13 cellular contexts compared by ENCODE assay signal in genomic region chr3:156630081-156630772, GRCh38. TPM values are rescaled to one million over a fixed set of nuclear protein-coding genes. Genes with fewer than 3 reads are reported as not detected.
DNase-seq lines count a peak whose midpoint lies in the region; ATAC-seq and TF ChIP-seq lines count a peak whose summit lies in the region.
"Had no signal": no experiment of that assay in that cellular context is flagged by ENCODE, and none has a peak within 500 bp of the region (broad histone marks: within the 10 kb centered on the region; RNA-seq: fewer than 3 reads in every experiment).

No MANE protein-coding gene starts in this region.

- no peaks in the 10 kb centered on the region for H3K27me3 ChIP-seq in skeletal muscle satellite cell (ENCODE audit: control insufficient read depth, insufficient read depth, low read length)

- H3K36me3 ChIP-seq in skeletal muscle satellite cell (ENCODE audit: insufficient read depth, low read length): no peaks in the 10 kb centered on the region
- H3K36me3 ChIP-seq: thoracic aorta had no signal

- peaks cover 37% of the 10 kb centered on the region for H3K4me1 Mint-ChIP-seq in HFFc6 (ENCODE audit: low read depth)
- H3K4me1 Mint-ChIP-seq: central memory CD8-positive, alpha-beta T cell had no signal

- H3K9me3 ChIP-seq in skeletal muscle satellite cell (replicated peaks; ENCODE audit: low read length): no peaks in the 10 kb centered on the region
- H3K9me3 ChIP-seq: thoracic aorta had no signal

- peak overlapping the region; percentile 35 for H3K9ac ChIP-seq in skeletal muscle satellite cell (ENCODE audit: low read depth, low read length)

- peak overlapping the region; percentile 65 for H3K4me2 ChIP-seq in skeletal muscle satellite cell (ENCODE audit: low read length)

- H3K4me3 Mint-ChIP-seq in HFFc6: no peak overlapping the region
- H3K4me3 Mint-ChIP-seq: activated T-cell treated with anti-CD3 and anti-CD28 coated beads, Interleukin-2, amount 50 U/mL, for 4 hours; central memory CD8-positive, alpha-beta T cell had no signal

- H3K4me3 ChIP-seq in choroid plexus epithelial cell (ENCODE audit: low read depth, low read length): no peak overlapping the region
- peak overlapping the region; percentile 15 for H3K4me3 ChIP-seq in skeletal muscle satellite cell (ENCODE audit: low read length)
- H3K4me3 ChIP-seq: thoracic aorta had no signal

- H3K27ac Mint-ChIP-seq in HFFc6: no peak overlapping the region; the same call in 1 of the 2 replicates

- TF ChIP-seq CTCF in HFFc6 (IDR thresholded peaks at IDR 0.05) (no peak), choroid plexus epithelial cell (conservative IDR thresholded peaks at IDR 0.05; ENCODE audit: low read depth, low read length) (no peak)

- H3K9me3 Mint-ChIP-seq in HFFc6: no peaks in the 10 kb centered on the region
- H3K9me3 Mint-ChIP-seq: activated T-cell treated with anti-CD3 and anti-CD28 coated beads, Interleukin-2, amount 50 U/mL, for 4 hours; central memory CD8-positive, alpha-beta T cell had no signal

- H3K36me3 Mint-ChIP-seq in HFFc6 (ENCODE audit: low read depth): no peaks in the 10 kb centered on the region

- no peak for ATAC-seq in GM18861 (IDR thresholded peaks at IDR 0.05; ENCODE audit: unreplicated experiment)
- ATAC-seq: activated T-cell treated with anti-CD3 and anti-CD28 coated beads, Interleukin-2, amount 50 U/mL, for 4 hours; left colon; Right ventricle myocardium inferior had no signal

- DNase-seq in HFFc6 (peak; percentile 40), NCI-H2107 (lab: John Stamatoyannopoulos, UW) (peak; percentile 39), choroid plexus epithelial cell (ENCODE audit: low read depth) (peak; percentile 55), mesenteric fat pad (ENCODE audit: low spot score) (no peak)
- DNase-seq in stimulated activated CD4-positive, alpha-beta T cell treated with anti-CD3 and anti-CD28 coated beads, Interleukin-1b, Interleukin-23, amount 100 ng/mL, for 48 hours: no peak
- DNase-seq: activated T-cell treated with anti-CD3 and anti-CD28 coated beads, Interleukin-2, amount 50 U/mL, for 4 hours; DND-41; left colon had no signal

- H3K27me3 Mint-ChIP-seq in HFFc6 (ENCODE audit: insufficient read depth): no peaks in the 10 kb centered on the region
- H3K27me3 Mint-ChIP-seq: central memory CD8-positive, alpha-beta T cell had no signal

- peaks cover 54% of the 10 kb centered on the region for H3K4me1 ChIP-seq in skeletal muscle satellite cell (ENCODE audit: control insufficient read depth, insufficient read depth, low read length)

RNA-seq across cellular contexts. Expression of gene TIPARP, which starts 44.2 kb away (rescaled TPM):
- 10 to 100 TPM; 60.6 to 78.0 (median 67.4) TPM for total RNA-seq in HFFc6 (2021; fragmentation: NEBNext Ultra II Directional; extraction: Animal tissue kit (Norgen Biotek cat#: 25700))
- 39.3 and 47.9 TPM in 2 replicates for total RNA-seq in skeletal muscle satellite cell (2012; rRNA removed)
- 88.9 TPM for total RNA-seq in mesenteric fat pad

Comparison
In these comparisons a context has a peak if more than half of its experiments do, and no peak if none do; other contexts are left out.
1. DNase-seq: peak in HFFc6 (single experiment), NCI-H2107 (single experiment) and choroid plexus epithelial cell (single experiment); none in mesenteric fat pad (single experiment) and stimulated activated CD4-positive, alpha-beta T cell treated with anti-CD3 and anti-CD28 coated beads, Interleukin-1b, Interleukin-23, amount 100 ng/mL, for 48 hours (single experiment).